In the genomic region with DNA sequence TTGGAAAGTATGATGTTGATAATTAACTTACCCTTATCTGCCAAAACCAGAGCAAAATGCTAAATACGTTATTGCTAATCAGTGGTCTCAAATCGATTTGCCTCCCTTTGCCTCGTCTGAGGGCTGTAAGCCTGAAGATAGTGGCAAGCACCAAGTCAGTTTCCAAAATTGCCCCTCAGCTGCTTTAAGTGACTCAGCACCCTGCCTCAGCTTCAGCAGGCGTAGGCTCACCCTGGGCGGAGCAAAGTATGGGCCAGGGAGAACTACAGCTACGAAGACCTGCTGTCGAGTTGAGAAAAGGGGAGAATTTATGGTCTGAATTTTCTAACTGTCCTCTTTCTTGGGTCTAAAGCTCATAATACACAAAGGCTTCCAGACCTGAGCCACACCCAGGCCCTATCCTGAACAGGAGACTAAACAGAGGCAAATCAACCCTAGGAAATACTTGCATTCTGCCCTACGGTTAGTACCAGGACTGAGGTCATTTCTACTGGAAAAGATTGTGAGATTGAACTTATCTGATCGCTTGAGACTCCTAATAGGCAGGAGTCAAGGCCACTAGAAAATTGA, we compare ENCODE assay signal across 15 cellular contexts. TPM values are rescaled to one million over a fixed set of nuclear protein-coding genes. Genes with fewer than 3 reads are reported as not detected.
A peak's percentile ranks its signal among the peaks of the same experiment; 100 is the strongest.
DNase-seq lines count a peak whose midpoint lies in the region; ATAC-seq and TF ChIP-seq lines count a peak whose summit lies in the region.
"Had no signal": no experiment of that assay in that cellular context is flagged by ENCODE, and none has a peak within 500 bp of the region (broad histone marks: within the 10 kb centered on the region; RNA-seq: fewer than 3 reads in every experiment).

No MANE protein-coding gene starts in this region.

- H3K27me3 Mint-ChIP-seq in endodermal cell (ENCODE audit: insufficient read depth) (no peaks in the 10 kb centered on the region), neural progenitor cell (ENCODE audit: insufficient read depth, low read depth) (no peaks in the 10 kb centered on the region)
- H3K27me3 Mint-ChIP-seq: stimulated activated naive CD8-positive, alpha-beta T cell treated with anti-CD3 and anti-CD28 coated beads, Interleukin-15, Interleukin-2, amounts not matched to agents 100 ng/mL and 50 ng/mL, for 24 hours had no signal

- H3K4me1 Mint-ChIP-seq in endodermal cell (peaks cover 7% of the 10 kb centered on the region), neural progenitor cell (no peaks in the 10 kb centered on the region)

- H3K36me3 ChIP-seq in Loucy (ENCODE audit: insufficient read depth, low read length) (no peaks in the 10 kb centered on the region), endodermal cell (ENCODE audit: control insufficient read depth, insufficient read depth, low read length) (no peaks in the 10 kb centered on the region), neural progenitor cell (no peaks in the 10 kb centered on the region)

- DNase-seq in Daoy (ENCODE audit: low read depth) (peak; percentile 22), endodermal cell (peak; percentile 76), neural progenitor cell (ENCODE audit: low spot score) (peak; percentile 32), GM19238 (ENCODE audit: insufficient read length, low spot score) (no peak), SW480 (ENCODE audit: low spot score) (no peak)
- DNase-seq: activated CD4-positive, alpha-beta T cell treated with anti-CD3 and anti-CD28 coated beads for 4 hours; foreskin melanocyte; left cardiac atrium; MM.1S; SIG-M5; stimulated activated CD4-positive, alpha-beta T cell treated with anti-CD3 and anti-CD28 coated beads, Interleukin-4, amount 100 ng/mL, for 1 hour had no signal

- peak overlapping the region; percentile 55 for H2AFZ ChIP-seq in Loucy (ENCODE audit: low read length)
- no peak overlapping the region for H2AFZ ChIP-seq in neural progenitor cell (replicated peaks)

- H3F3A ChIP-seq in Loucy (ENCODE audit: low read depth) (no peaks in the 10 kb centered on the region; the same call in 1 of the 2 replicates), neural progenitor cell (ENCODE audit: low read depth) (no peaks in the 10 kb centered on the region)

- peaks cover 69% of the 10 kb centered on the region for H3K4me1 ChIP-seq in Loucy (ENCODE audit: insufficient read depth, low read length, poor library complexity, severe bottlenecking)
- peaks cover 9% of the 10 kb centered on the region for H3K4me1 ChIP-seq in endodermal cell (ENCODE audit: control insufficient read depth, insufficient read depth, low read length)
- peaks cover 3% of the 10 kb centered on the region for H3K4me1 ChIP-seq in neural progenitor cell

- H3K27ac ChIP-seq in endodermal cell (ENCODE audit: low read depth, low read length) (no peak overlapping the region), neural progenitor cell (no peak overlapping the region)

- H3K9me3 Mint-ChIP-seq in endodermal cell (no peaks in the 10 kb centered on the region), neural progenitor cell (no peaks in the 10 kb centered on the region)
- H3K9me3 Mint-ChIP-seq: stimulated activated naive CD8-positive, alpha-beta T cell treated with anti-CD3 and anti-CD28 coated beads, Interleukin-15, Interleukin-2, amounts not matched to agents 100 ng/mL and 50 ng/mL, for 24 hours had no signal

- peak overlapping the region; percentile 39 for H3K4me3 ChIP-seq in Loucy (ENCODE audit: low read length, poor library complexity, severe bottlenecking)
- H3K4me3 ChIP-seq in endodermal cell (ENCODE audit: low read length), result no peak overlapping the region
- no peak overlapping the region for H3K4me3 ChIP-seq in neural progenitor cell

- H4K20me1 ChIP-seq in Loucy (ENCODE audit: insufficient read depth, low read length, poor library complexity, severe bottlenecking) (no peaks in the 10 kb centered on the region), neural progenitor cell (ENCODE audit: low read depth) (no peaks in the 10 kb centered on the region)

- H3K4me3 Mint-ChIP-seq in endodermal cell (no peak overlapping the region), neural progenitor cell (no peak overlapping the region)
- H3K4me3 Mint-ChIP-seq: stimulated activated naive CD8-positive, alpha-beta T cell treated with anti-CD3 and anti-CD28 coated beads, Interleukin-15, Interleukin-2, amounts not matched to agents 100 ng/mL and 50 ng/mL, for 24 hours had no signal

- H3K79me2 ChIP-seq in Loucy (ENCODE audit: insufficient read depth, low read length) (peaks cover 19% of the 10 kb centered on the region), neural progenitor cell (ENCODE audit: low read depth) (no peaks in the 10 kb centered on the region)

- H3K9me2 ChIP-seq in Loucy (replicated peaks; ENCODE audit: low read depth, low read length), result no peaks in the 10 kb centered on the region

- H3K27ac Mint-ChIP-seq in endodermal cell (peak overlapping the region; percentile 77), neural progenitor cell (no peak overlapping the region)
- H3K27ac Mint-ChIP-seq: stimulated activated naive CD8-positive, alpha-beta T cell treated with anti-CD3 and anti-CD28 coated beads, Interleukin-15, Interleukin-2, amounts not matched to agents 100 ng/mL and 50 ng/mL, for 24 hours had no signal

- H3K9ac ChIP-seq in Loucy (ENCODE audit: low read depth, low read length, poor library complexity, severe bottlenecking) (peak overlapping the region; percentile 69), endodermal cell (ENCODE audit: extremely low read depth, low read length, poor library complexity, severe bottlenecking) (no peak overlapping the region), neural progenitor cell (no peak overlapping the region)

- no peak for TF ChIP-seq CTCF in Loucy (conservative IDR thresholded peaks at IDR 0.05; ENCODE audit: low read length)
- no peak for TF ChIP-seq CTCF in endodermal cell (conservative IDR thresholded peaks at IDR 0.05)
- TF ChIP-seq CTCF in neural progenitor cell (IDR thresholded peaks at IDR 0.05), result no peak

- no peak for ATAC-seq in GM19395 (IDR thresholded peaks at IDR 0.05; ENCODE audit: unreplicated experiment)
- ATAC-seq in GM21529 (IDR thresholded peaks at IDR 0.05; ENCODE audit: unreplicated experiment), result no peak

- H3K4me2 ChIP-seq in Loucy (ENCODE audit: low read depth, low read length, poor library complexity, severe bottlenecking), result peak overlapping the region; percentile 68
- no peak overlapping the region for H3K4me2 ChIP-seq in neural progenitor cell

- no peaks in the 10 kb centered on the region for H3K27me3 ChIP-seq in Loucy (ENCODE audit: insufficient read depth, low read length, poor library complexity, severe bottlenecking)
- no peaks in the 10 kb centered on the region for H3K27me3 ChIP-seq in endodermal cell (ENCODE audit: control insufficient read depth, insufficient read depth, low read length, poor library complexity, severe bottlenecking)
- no peaks in the 10 kb centered on the region for H3K27me3 ChIP-seq in neural progenitor cell

- 68 to 70% methylated on average over 3 to 9 of the region's 9 CpGs for WGBS in endodermal cell (ENCODE audit: insufficient coverage in 1 of 2, insufficient read length in 1 of 2), 2 experiments

- H3K9me3 ChIP-seq in Loucy (ENCODE audit: insufficient read depth, low read depth, low read length) (no peaks in the 10 kb centered on the region), endodermal cell (ENCODE audit: control insufficient read depth, low read length) (no peaks in the 10 kb centered on the region), neural progenitor cell (ENCODE audit: low read depth) (no peaks in the 10 kb centered on the region)

- peaks cover 10% of the 10 kb centered on the region for H3K36me3 Mint-ChIP-seq in endodermal cell (ENCODE audit: low read depth)
- peaks cover 2% of the 10 kb centered on the region for H3K36me3 Mint-ChIP-seq in neural progenitor cell

RNA-seq across cellular contexts. Expression of a gene that starts 59.7 kb away (rescaled TPM):
- 30.8 and 51.3 TPM in 2 replicates for total RNA-seq in Daoy (2014; rRNA removed; shearing (Covaris generic))
- total RNA-seq in endodermal cell (10 to 100 TPM; 59.6 to 65.6 TPM), neural progenitor cell (ENCODE audit: low replicate concordance) (36.9 and 63.6 TPM in 2 replicates)
- 27.3 TPM for polyA plus RNA-seq in endodermal cell (2013, experiment 1 of 2)
- 27.9 TPM for polyA plus RNA-seq in endodermal cell (2013, experiment 2 of 2)

Comparison
In these comparisons a context has a peak if more than half of its experiments do, and no peak if none do; other contexts are left out.
1. DNase-seq: peak in Daoy (single experiment), endodermal cell (single experiment) and neural progenitor cell (single experiment); none in GM19238 (single experiment) and SW480 (single experiment).